17 cellular contexts compared by ENCODE assay signal in the genomic region with DNA sequence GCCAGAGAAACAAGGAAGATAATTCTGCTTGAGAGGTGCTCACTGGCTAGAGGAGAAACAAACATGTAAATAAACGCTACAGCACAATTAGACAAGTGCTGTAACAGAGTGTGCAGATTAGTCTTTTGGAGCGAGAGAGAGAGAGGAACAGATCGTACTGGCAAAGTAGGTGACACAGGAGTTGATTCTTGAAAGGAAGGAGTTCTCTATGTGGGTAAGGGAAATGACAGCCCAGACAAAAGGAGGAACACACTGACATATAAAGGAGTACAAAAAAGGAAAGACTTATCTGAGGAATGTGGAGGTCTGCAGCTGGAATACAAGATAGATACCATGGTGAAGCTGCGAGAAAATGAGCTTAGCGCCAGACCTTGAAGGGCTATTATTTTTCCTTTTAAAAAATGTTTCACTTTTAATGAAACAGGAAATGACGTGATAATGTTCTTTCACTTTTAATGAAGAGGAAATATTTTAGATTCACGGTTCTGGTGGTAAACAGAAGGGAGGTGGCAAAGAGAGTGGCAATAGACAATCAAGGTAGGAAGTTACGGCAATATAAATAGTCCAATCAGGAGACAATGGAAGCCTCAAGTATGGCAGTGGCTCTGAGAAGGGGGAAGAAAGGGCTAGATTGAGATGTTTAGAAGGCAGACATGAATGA.
DNase-seq lines count a peak whose midpoint lies in the region; ATAC-seq, FAIRE-seq and TF ChIP-seq lines count a peak whose summit lies in the region.
"Had no signal": no experiment of that assay in that cellular context is flagged by ENCODE, and none has a peak within 500 bp of the region (broad histone marks: within the 10 kb centered on the region; RNA-seq: fewer than 3 reads in every experiment).

No MANE protein-coding gene starts in this region.

- 66 to 84% (median 71%) methylated on average over 8 of the region's 8 CpGs for WGBS in small intestine, 3 donors

- peaks cover 0 to 23% (median 0%) of the 10 kb centered on the region in 3 donors for H3K36me3 ChIP-seq in Peyer's patch
- H3K36me3 ChIP-seq in small intestine (ENCODE audit: control insufficient read depth in 2 of 2, insufficient read depth in 2 of 2, low read length in 2 of 2) = peaks cover 2 to 5% of the 10 kb centered on the region in 2 donors
- peaks cover 2 to 5% of the 10 kb centered on the region in 2 donors for H3K36me3 ChIP-seq in kidney (ENCODE audit: control insufficient read depth in 1 of 2, insufficient read depth in 2 of 2, low read length in 2 of 2)

- ATAC-seq in left cardiac atrium (peak; percentile 44 to 53), GM19467 (IDR thresholded peaks at IDR 0.05; ENCODE audit: unreplicated experiment) (no peak)

- no peak overlapping the region for H3K4me3 ChIP-seq in GM12865 (ENCODE audit: low read depth, low read length)
- peak overlapping the region in 1 of 4 donors; percentile 9 for H3K4me3 ChIP-seq in Peyer's patch
- H3K4me3 ChIP-seq in small intestine (ENCODE audit: low read depth in 1 of 2, low read length in 2 of 2) = no peak overlapping the region
- peak overlapping the region in 1 of 2 donors; percentile 10 for H3K4me3 ChIP-seq in kidney (ENCODE audit: low read length in 2 of 2)

- FAIRE-seq in small intestine (lab: Jason Lieb, UNC) (no peak), kidney (lab: Jason Lieb, UNC) (no peak)
- FAIRE-seq: frontal cortex, keratinocyte had no signal

- DNase-seq in GM12865 (ENCODE audit: low read depth) (peak; percentile 23), Peyer's patch (no peak), left cardiac atrium (no peak), small intestine (peak; percentile 12), NCI-H2227 treated with DMSO at 0.1 percent for 48 hours (lab: John Stamatoyannopoulos, UW) (no peak), kidney (no peak)
- DNase-seq: activated CD4-positive, alpha-beta T cell treated with anti-CD3 and anti-CD28 coated beads, Interleukin-2, amount 50 U/mL, for 4 hours; activated naive CD4-positive, alpha-beta T cell; endodermal cell; H9; NCI-H1436; NCI-H524; nephron progenitor cell; stimulated activated CD4-positive, alpha-beta T cell treated with anti-CD3 and anti-CD28 coated beads, Interleukin-4, amount 100 ng/mL, for 24 hours had no signal

- H3K4me1 ChIP-seq in Peyer's patch = no peaks in the 10 kb centered on the region
- H3K4me1 ChIP-seq in small intestine (ENCODE audit: control insufficient read depth in 2 of 2, insufficient read depth in 1 of 2, low read depth in 1 of 2, low read length in 1 of 2) = no peaks in the 10 kb centered on the region
- peaks cover 0 to 2% of the 10 kb centered on the region in 2 donors for H3K4me1 ChIP-seq in kidney (ENCODE audit: control insufficient read depth in 1 of 2, insufficient read depth in 1 of 2, low read depth in 1 of 2, low read length in 2 of 2)

- TF ChIP-seq CTCF in GM12865 (IDR thresholded peaks at IDR 0.05; ENCODE audit: insufficient read depth, low read depth, low read length, missing control alignments) (no peak), Peyer's patch (IDR thresholded peaks at IDR 0.05) (no peak), kidney (IDR thresholded peaks at IDR 0.05; ENCODE audit: borderline replicate concordance, extremely low read depth, insufficient read depth) (no peak)

- intact Hi-C loops in left cardiac atrium (cut with DNase I) = no loop called here
- intact Hi-C loops in kidney (cut with DNase I) = no loop called here

- H3K9ac ChIP-seq in kidney (ENCODE audit: low read length in 2 of 2) = no peak overlapping the region

- no peaks in the 10 kb centered on the region for H3K9me3 ChIP-seq in Peyer's patch
- no peaks in the 10 kb centered on the region for H3K9me3 ChIP-seq in small intestine (ENCODE audit: control insufficient read depth, low read depth)
- H3K9me3 ChIP-seq in kidney (ENCODE audit: control insufficient read depth in 1 of 2, low read length in 2 of 2) = no peaks in the 10 kb centered on the region

- no peak for TF ChIP-seq POLR2A in Peyer's patch (IDR thresholded peaks at IDR 0.05)

- no peaks in the 10 kb centered on the region for H3K27me3 ChIP-seq in Peyer's patch
- no peaks in the 10 kb centered on the region for H3K27me3 ChIP-seq in small intestine (ENCODE audit: control insufficient read depth in 2 of 2, insufficient read depth in 2 of 2, low read length in 2 of 2)

- H3K27ac ChIP-seq in Peyer's patch (peak overlapping the region in 3 of 4 donors; percentile 42 to 48 (median 42)), small intestine (ENCODE audit: low read depth in 1 of 2, low read length in 1 of 2) (peak overlapping the region; percentile 51 to 72), kidney (ENCODE audit: low read depth in 2 of 2, low read length in 2 of 2) (peak overlapping the region in 1 of 2 donors; percentile 14)

Comparison
In these comparisons a context has a peak if more than half of its experiments do, and no peak if none do; other contexts are left out.
1. DNase-seq: peak in GM12865 (single experiment) and small intestine (single experiment); none in Peyer's patch (0 of 3), left cardiac atrium (single experiment), NCI-H2227 treated with DMSO at 0.1 percent for 48 hours (single experiment) and kidney (single experiment).